Comparison of ENCODE assay signal across 21 cellular contexts in the genomic region with DNA sequence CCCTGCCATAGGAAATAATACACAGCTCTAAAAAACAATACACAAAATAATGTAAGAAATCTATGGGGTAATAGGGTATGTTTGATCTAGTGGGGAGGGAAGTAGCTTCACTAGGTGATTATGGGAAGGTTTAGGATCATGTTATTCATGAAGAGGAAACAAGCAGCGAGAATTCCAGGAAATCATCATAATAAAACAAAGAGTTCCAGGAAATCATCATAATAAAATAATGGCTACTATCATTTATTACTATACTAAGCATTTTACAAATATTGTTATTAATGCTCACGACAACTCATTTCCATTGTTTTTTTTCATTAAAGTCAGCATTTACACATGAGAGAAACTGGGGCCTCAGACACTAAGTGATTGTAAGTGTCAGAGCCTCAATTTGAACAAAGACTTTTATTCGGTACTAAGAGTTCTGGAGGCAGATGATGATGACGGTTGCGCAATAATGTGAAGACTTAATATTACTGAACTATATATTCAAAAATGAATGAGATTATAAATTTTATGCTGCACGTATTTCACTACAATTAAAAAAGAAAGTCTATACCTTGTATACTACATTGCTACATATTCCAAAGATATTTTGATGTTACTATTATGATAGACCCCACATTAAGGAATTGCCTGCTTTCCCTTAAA. TPM values are rescaled to one million over a fixed set of nuclear protein-coding genes. Genes with fewer than 3 reads are reported as not detected.
DNase-seq lines count a peak whose midpoint lies in the region; ATAC-seq, FAIRE-seq and TF ChIP-seq lines count a peak whose summit lies in the region.
"Had no signal": no experiment of that assay in that cellular context is flagged by ENCODE, and none has a peak within 500 bp of the region (broad histone marks: within the 10 kb centered on the region; RNA-seq: fewer than 3 reads in every experiment).

No MANE protein-coding gene starts in this region.

- H3K9ac ChIP-seq in endothelial cell of umbilical vein (replicated peaks; ENCODE audit: extremely low read depth, insufficient read depth, low read length): no peak overlapping the region

- no peaks in the 10 kb centered on the region for H3K9me3 ChIP-seq in endothelial cell of umbilical vein (replicated peaks; ENCODE audit: control insufficient read depth, insufficient read depth, low read length)
- H3K9me3 ChIP-seq: BE2C, MG63 had no signal

- CTCF ChIA-PET in endothelial cell of umbilical vein (lab: Charles Lee): interaction anchor here (0.6 to 3.8 kb wide), 9 partner anchors 11 to 406 kb away, joined by 3 to 19 read pairs (median 4); partner anchors contain the start of gene CXCL3

- H3K4me3 ChIP-seq in HL-60 (replicated peaks; ENCODE audit: insufficient read depth, low read length): no peak overlapping the region
- no peak overlapping the region for H3K4me3 ChIP-seq in endothelial cell of umbilical vein (replicated peaks in 1 of 3; ENCODE audit: insufficient read depth in 1 of 3, low read depth in 1 of 3, low read length in 3 of 3)
- H3K4me3 ChIP-seq: MG63, PC-9 had no signal

- H3K4me1 ChIP-seq in endothelial cell of umbilical vein (ENCODE audit: control insufficient read depth, extremely low read depth, insufficient read depth, low read length): peaks cover 55% of the 10 kb centered on the region
- H3K4me1 ChIP-seq: BE2C had no signal

- BruUV-seq in endothelial cell of umbilical vein (replicated peaks; lab: Mats Ljungman, UMichigan): no TSS peak

- FAIRE-seq in endothelial cell of umbilical vein (lab: Jason Lieb, UNC) (no peak), RCC 7860 (lab: Jason Lieb, UNC) (no peak)
- FAIRE-seq: D721Med, H54 had no signal

- POLR2A ChIA-PET in endothelial cell of umbilical vein (lab: Charles Lee): no interaction called here

- no peak for DNase-seq in HL-60 (ENCODE audit: low read depth in 1 of 2, low spot score in 1 of 2)
- peak; percentile 41 for DNase-seq in SK-MEL-5 (ENCODE audit: low read depth, low spot score)
- peak; percentile 54 for DNase-seq in endothelial cell of umbilical vein (ENCODE audit: low read depth, low spot score)
- DNase-seq in left lobe of liver (ENCODE audit: low spot score): no peak
- DNase-seq in RCC 7860 (ENCODE audit: low spot score): no peak
- DNase-seq in GM19238 (ENCODE audit: insufficient read length, low spot score): no peak
- DNase-seq in NCI-H748 (lab: John Stamatoyannopoulos, UW; ENCODE audit: unreplicated experiment): no peak
- DNase-seq: BE2C, KG1, MG63, NCI-H1105 treated with DMSO at 0.1 percent for 48 hours, NCI-H146, NCI-H1930, NCI-H2107, NCI-H524, NCI-H774, SHP77 had no signal

- no peaks in the 10 kb centered on the region for H3K36me3 ChIP-seq in endothelial cell of umbilical vein (ENCODE audit: control insufficient read depth in 2 of 2, extremely low read depth in 1 of 2, insufficient read depth in 2 of 2, low read length in 2 of 2)
- H3K36me3 ChIP-seq: BE2C, MG63 had no signal

- no peaks in the 10 kb centered on the region for H3K79me2 ChIP-seq in endothelial cell of umbilical vein (ENCODE audit: control insufficient read depth, insufficient read depth, low read length)

- intact Hi-C loops in endothelial cell of umbilical vein (cut with micrococcal nuclease): loop anchor here (2.0 to 5.0 kb wide), 3 partner anchors 49 to 389 kb away; partner anchors contain the start of gene CXCL2

- in situ Hi-C loops in SK-MEL-5 (cut with HindIII; ENCODE audit: low pct_unique_long_range_greater_than_20kb, low sequenced_read_pairs): no loop called here

- no peak overlapping the region for H2AFZ ChIP-seq in endothelial cell of umbilical vein (ENCODE audit: low read depth, low read length)
- H2AFZ ChIP-seq: PC-9 had no signal

- dilution Hi-C loops in endothelial cell of umbilical vein (cut with MboI; ENCODE audit: extremely low pct_ligation_motif_present, low sequenced_read_pairs): no loop called here

- H3K27ac ChIP-seq in HL-60 (replicated peaks) (peak overlapping the region; percentile 96; the same call in 1 of the 2 replicates), endothelial cell of umbilical vein (ENCODE audit: insufficient read depth, low read depth, low read length) (peak overlapping the region; percentile 32)
- H3K27ac ChIP-seq: PC-9, RWPE1 had no signal

- H3K27me3 ChIP-seq in HL-60 (ENCODE audit: insufficient read depth, poor library complexity, severe bottlenecking) (no peaks in the 10 kb centered on the region), endothelial cell of umbilical vein (ENCODE audit: control insufficient read depth in 2 of 2, insufficient read depth in 2 of 2, low read length in 2 of 2) (no peaks in the 10 kb centered on the region)
- H3K27me3 ChIP-seq: BE2C, MG63 had no signal

- no peak for ATAC-seq in left lobe of liver

- TF ChIP-seq CTCF in HL-60 (IDR thresholded peaks at IDR 0.05; ENCODE audit: insufficient read depth, low read length) (no peak), endothelial cell of umbilical vein (IDR thresholded peaks at IDR 0.05; ENCODE audit: extremely low read depth in 1 of 2, insufficient read depth in 1 of 2, low read depth in 1 of 2, low read length in 2 of 2) (no peak)

- TF ChIP-seq POLR2A in endothelial cell of umbilical vein (IDR thresholded peaks at IDR 0.05; ENCODE audit: low read depth, low read length): no peak

- no peaks in the 10 kb centered on the region for H4K20me1 ChIP-seq in endothelial cell of umbilical vein (replicated peaks; ENCODE audit: control insufficient read depth, extremely low read depth, insufficient read depth, low read length)

- H3K9me1 ChIP-seq in endothelial cell of umbilical vein (replicated peaks; ENCODE audit: control insufficient read depth, extremely low read depth, insufficient read depth, low read length): no peaks in the 10 kb centered on the region

- peak overlapping the region; percentile 12 for H3K4me2 ChIP-seq in endothelial cell of umbilical vein (ENCODE audit: insufficient read depth, low read length)
- H3K4me2 ChIP-seq: PC-9 had no signal

TF ChIP-seq in endothelial cell of umbilical vein, 7 proteins besides CTCF, POLR2A, EP300 and RAD21:
- TF ChIP-seq JUN (IDR thresholded peaks at IDR 0.05; ENCODE audit: borderline replicate concordance, insufficient read depth, insufficient read length, low read depth) (no peak), EZH2 (IDR thresholded peaks at IDR 0.05; ENCODE audit: borderline replicate concordance, low read depth, low read length, severe bottlenecking) (no peak), POLR2AphosphoS5 (IDR thresholded peaks at IDR 0.05; ENCODE audit: insufficient read depth, low read depth, low read length) (no peak), FOS (IDR thresholded peaks at IDR 0.05; ENCODE audit: borderline replicate concordance, insufficient read depth, low read length) (no peak), GATA2 (IDR thresholded peaks at IDR 0.05; ENCODE audit: insufficient read depth, insufficient read length, low read depth, low read length) (no peak), MYC (IDR thresholded peaks at IDR 0.05; ENCODE audit: low read depth, low read length) (no peak)
- TF ChIP-seq, protein P1, sequence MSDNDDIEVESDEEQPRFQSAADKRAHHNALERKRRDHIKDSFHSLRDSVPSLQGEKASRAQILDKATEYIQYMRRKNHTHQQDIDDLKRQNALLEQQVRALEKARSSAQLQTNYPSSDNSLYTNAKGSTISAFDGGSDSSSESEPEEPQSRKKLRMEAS (IDR thresholded peaks at IDR 0.05; ENCODE audit: insufficient read depth, insufficient read length): no peak

RNA-seq across cellular contexts. Expression of gene CXCL8, which starts 12.2 kb away (rescaled TPM):
- 11.5 and 14.8 TPM in 2 replicates for total RNA-seq in SK-MEL-5 (2014; rRNA removed; shearing (Covaris generic))
- 15.1 and 22.7 TPM in 2 replicates for polyA plus RNA-seq in SK-MEL-5 (2015; cell fraction: cytosol; rRNA removed)
- polyA plus RNA-seq in SK-MEL-5 (2015; cell fraction: nucleus; rRNA removed): 14.1 and 15.5 TPM in 2 replicates
- 5.2 and 12.6 TPM in 2 replicates for total RNA-seq in endothelial cell of umbilical vein
- polyA plus RNA-seq in endothelial cell of umbilical vein: 3.4 and 6.4 TPM in 2 replicates
- 13.7 and 15.1 TPM in 2 replicates for polyA plus RNA-seq in endothelial cell of umbilical vein (2011; cell fraction: cytosol; rRNA removed)
- polyA plus RNA-seq in endothelial cell of umbilical vein (2011; cell fraction: nucleus; rRNA removed): 15.6 and 21.3 TPM in 2 replicates
- 35.7 and 56.4 TPM in 2 replicates for polyA plus RNA-seq in endothelial cell of umbilical vein (2012)
- polyA minus RNA-seq in endothelial cell of umbilical vein: 18.1 and 19.6 TPM in 2 replicates
- polyA minus RNA-seq in endothelial cell of umbilical vein (2011; cell fraction: cytosol; rRNA and poly(A)+ RNA removed): 6.1 TPM
- polyA minus RNA-seq in endothelial cell of umbilical vein (2011; cell fraction: nucleus; rRNA and poly(A)+ RNA removed): 14.4 and 30.7 TPM in 2 replicates
- 0.28 TPM for total RNA-seq in left lobe of liver

Comparison
In these comparisons a context has a peak if more than half of its experiments do, and no peak if none do; other contexts are left out.
1. DNase-seq: peak in SK-MEL-5 (single experiment) and endothelial cell of umbilical vein (single experiment); none in HL-60 (0 of 2), left lobe of liver (single experiment), RCC 7860 (single experiment), GM19238 (single experiment) and NCI-H748 (single experiment).